In genomic region chr19:43784251-43784980, GRCh38 we compare ENCODE assay signal across 8 cellular contexts. TPM values are rescaled to one million over a fixed set of nuclear protein-coding genes. Genes with fewer than 3 reads are reported as not detected.
A peak's percentile ranks its signal among the peaks of the same experiment; 100 is the strongest.
DNase-seq lines count a peak whose midpoint lies in the region; ATAC-seq and TF ChIP-seq lines count a peak whose summit lies in the region.

No MANE protein-coding gene starts in this region.

- H3K27ac Mint-ChIP-seq in stimulated activated naive B cell treated with anti-CD40 and anti-IgM and Interleukin-4, amounts not matched to agents 10 μg/mL and 1 μg/mL and 100 μg/mL, for 72 hours, result peak overlapping the region; percentile 72

- H3K36me3 Mint-ChIP-seq in stimulated activated naive B cell treated with anti-CD40 and anti-IgM and Interleukin-4, amounts not matched to agents 10 μg/mL and 1 μg/mL and 100 μg/mL, for 72 hours, result peaks cover 5 to 14% of the 10 kb centered on the region in 2 donors

- H3K27me3 ChIP-seq in right cardiac atrium (ENCODE audit: control insufficient read depth, insufficient read depth), result no peaks in the 10 kb centered on the region

- peak overlapping the region; percentile 41 for H3K4me3 ChIP-seq in GM12865 (ENCODE audit: low read depth, low read length)
- H3K4me3 ChIP-seq in right cardiac atrium (ENCODE audit: low read length), result no peak overlapping the region

- H3K9me3 ChIP-seq in right cardiac atrium (ENCODE audit: control insufficient read depth, low read length), result no peaks in the 10 kb centered on the region

- 61% methylated on average over 4 of the region's 4 CpGs for WGBS in right cardiac atrium

- peaks cover 38 to 53% of the 10 kb centered on the region in 2 donors for H3K4me1 Mint-ChIP-seq in stimulated activated naive B cell treated with anti-CD40 and anti-IgM and Interleukin-4, amounts not matched to agents 10 μg/mL and 1 μg/mL and 100 μg/mL, for 72 hours

- intact Hi-C loops in right cardiac atrium (cut with DNase I), result loop anchor here in 2 of 4 donors (2.0 to 5.0 kb wide), 2 partner anchors 37 to 40 kb away; no protein-coding TSS in a partner anchor

- H3K4me3 Mint-ChIP-seq in stimulated activated naive B cell treated with anti-CD40 and anti-IgM and Interleukin-4, amounts not matched to agents 10 μg/mL and 1 μg/mL and 100 μg/mL, for 72 hours, result peak overlapping the region; percentile 22 to 46

- DNase-seq in GM12865 (ENCODE audit: low read depth) (peak; percentile 81), OCI-M1 (lab: John Stamatoyannopoulos, UW) (peak; percentile 77), right cardiac atrium (peak; percentile 52 to 72 (median 66))
- DNase-seq in activated T-helper 9 cell treated with anti-CD3 and anti-CD28 coated beads, Interleukin-2, amount 50 U/mL, for 16 hours (ENCODE audit: low read depth), result peak; percentile 57
- no peak for DNase-seq in stimulated activated naive B cell treated with anti-CD40 and anti-IgM and Interleukin-4, amounts not matched to agents 10 μg/mL and 1 μg/mL and 100 μg/mL, for 72 hours

- no peak overlapping the region for H3K27ac ChIP-seq in right cardiac atrium (ENCODE audit: low read length)

- H3K4me1 ChIP-seq in right cardiac atrium (ENCODE audit: control insufficient read depth, insufficient read depth, low read length), result no peaks in the 10 kb centered on the region

- ATAC-seq in right cardiac atrium, result peak; percentile 50 to 86
- ATAC-seq in stimulated activated naive B cell treated with anti-CD40 and anti-IgM and Interleukin-4, amounts not matched to agents 10 μg/mL and 1 μg/mL and 100 μg/mL, for 72 hours (replicated peaks), result peak in 1 of 2 donors; percentile 18
- no peak for ATAC-seq in GM21528 (IDR thresholded peaks at IDR 0.05; ENCODE audit: low FRiP score, unreplicated experiment)
- no peak for ATAC-seq in HG02623 (IDR thresholded peaks at IDR 0.05; ENCODE audit: unreplicated experiment)
- no peak for ATAC-seq in GM21576 (IDR thresholded peaks at IDR 0.05; ENCODE audit: unreplicated experiment)

- peaks cover 0 to 4% of the 10 kb centered on the region in 2 donors for H3K9me3 Mint-ChIP-seq in stimulated activated naive B cell treated with anti-CD40 and anti-IgM and Interleukin-4, amounts not matched to agents 10 μg/mL and 1 μg/mL and 100 μg/mL, for 72 hours

- no peak for TF ChIP-seq CTCF in GM12865 (IDR thresholded peaks at IDR 0.05; ENCODE audit: insufficient read depth, low read depth, low read length, missing control alignments)

- peaks cover 8 to 24% of the 10 kb centered on the region in 2 donors for H3K27me3 Mint-ChIP-seq in stimulated activated naive B cell treated with anti-CD40 and anti-IgM and Interleukin-4, amounts not matched to agents 10 μg/mL and 1 μg/mL and 100 μg/mL, for 72 hours

RNA-seq across cellular contexts. Expression of gene KCNN4, which starts 3.6 kb away (rescaled TPM):
- 1 to 10 TPM in 1 of 4 donors, under 1 TPM in 2, not detected in 1; 0.26 to 1.4 (median 0.32) TPM for total RNA-seq in right cardiac atrium
- polyA plus RNA-seq in right cardiac atrium, result 0.34 TPM

RNA-seq across cellular contexts. Expression of gene LYPD5, which starts 17.8 kb away (rescaled TPM):
- total RNA-seq in right cardiac atrium, result 1 to 10 TPM in 2 of 4 donors, under 1 TPM in 2; 0.28 to 2.5 (median 0.90) TPM
- 0.34 TPM for polyA plus RNA-seq in right cardiac atrium

RNA-seq across cellular contexts. Expression of gene SMG9, which starts 29.7 kb away (rescaled TPM):
- 10 to 100 TPM; 14.8 to 21.0 (median 15.8) TPM for total RNA-seq in right cardiac atrium
- 11.7 TPM for polyA plus RNA-seq in right cardiac atrium

RNA-seq across cellular contexts. Expression of gene ZNF283, which starts 42.7 kb away (rescaled TPM):
- 10 to 100 TPM; 10.7 to 13.8 (median 11.3) TPM for total RNA-seq in right cardiac atrium
- 4.7 TPM for polyA plus RNA-seq in right cardiac atrium

Comparison
In these comparisons a context has a peak if more than half of its experiments do, and no peak if none do; other contexts are left out.
1. ATAC-seq: peak in right cardiac atrium (2 of 2); none in GM21528 (single experiment), HG02623 (single experiment) and GM21576 (single experiment).